ENCODE assay signal across 23 cellular contexts in the genomic region with DNA sequence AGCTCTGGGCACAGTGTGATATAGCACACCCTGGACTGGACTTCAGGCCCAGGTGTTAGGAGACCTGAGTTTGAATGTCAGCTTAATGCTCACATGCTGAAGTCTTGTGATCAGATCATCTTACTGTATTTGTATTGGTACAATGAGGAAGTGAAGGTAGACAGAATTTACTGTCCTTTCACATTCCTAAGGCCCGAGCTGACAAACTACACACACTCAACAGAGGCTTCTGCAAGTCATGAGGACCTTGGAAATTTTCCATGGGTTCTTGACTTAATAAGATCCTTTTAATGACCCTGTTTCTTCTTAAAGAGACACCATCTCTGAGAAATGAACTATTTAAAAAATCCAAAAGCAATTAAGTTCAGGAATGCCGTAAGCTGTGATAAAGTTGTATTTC.
A peak's percentile ranks its signal among the peaks of the same experiment; 100 is the strongest.
DNase-seq lines count a peak whose midpoint lies in the region; ATAC-seq and TF ChIP-seq lines count a peak whose summit lies in the region.
"Had no signal": no experiment of that assay in that cellular context is flagged by ENCODE, and none has a peak within 500 bp of the region (broad histone marks: within the 10 kb centered on the region; RNA-seq: fewer than 3 reads in every experiment).

No MANE protein-coding gene starts in this region.

- no peak for TF ChIP-seq CTCF in AG10803 (conservative IDR thresholded peaks at IDR 0.05; ENCODE audit: low read length)
- no peak for TF ChIP-seq CTCF in foreskin fibroblast (IDR thresholded peaks at IDR 0.05; ENCODE audit: low read depth, low read length)

- H3K4me3 ChIP-seq in AG10803 (ENCODE audit: low read length) (no peak overlapping the region), foreskin fibroblast (ENCODE audit: low read depth in 1 of 2, low read length in 2 of 2) (no peak overlapping the region)
- H3K4me3 ChIP-seq: BLaER1 treated with 17β-estradiol and CSF1 and Interleukin-3, amounts not matched to agents 10 nM and 100 nM; skin epidermis had no signal

- no peak for TF ChIP-seq POLR2A in GM18505 (IDR thresholded peaks at IDR 0.05; ENCODE audit: borderline replicate concordance, extremely low read depth, insufficient read depth, insufficient read length)

- peak; percentile 9 for DNase-seq in AG10803 (ENCODE audit: low read depth)
- peak; percentile 36 for DNase-seq in DMS53 treated with DMSO at 0.1 percent for 48 hours (lab: John Stamatoyannopoulos, UW; ENCODE audit: unreplicated experiment)
- peak; percentile 51 for DNase-seq in OCI-M1 (lab: John Stamatoyannopoulos, UW)
- peak in 1 of 2 donors; percentile 24 for DNase-seq in left colon
- DNase-seq in foreskin fibroblast: no peak
- DNase-seq: activated CD4-positive, alpha-beta memory T cell treated with anti-CD3 and anti-CD28 coated beads for 36 hours; activated CD4-positive, alpha-beta T cell treated with anti-CD3 and anti-CD28 coated beads for 1 hour; activated naive CD4-positive, alpha-beta T cell treated with Interleukin-2 at 50 U/mL for 16 hours; COR-L47; DMS79 treated with DMSO at 0.1 percent for 48 hours; hypothalamus; KBM-7; NCI-H446 treated with DMSO at 0.1 percent for 48 hours; retina; SHP77; substantia nigra had no signal

- intact Hi-C loops in left colon (cut with DNase I, micrococcal nuclease): no loop called here

- ATAC-seq in left colon (peak; percentile 97), GM18505 (IDR thresholded peaks at IDR 0.05; ENCODE audit: unreplicated experiment) (no peak), HG03045 (IDR thresholded peaks at IDR 0.05; ENCODE audit: unreplicated experiment) (no peak)
- ATAC-seq: left lobe of liver; Panc1; stimulated activated memory B cell treated with anti-CD40 and anti-IgM and Interleukin-4, amounts not matched to agents 10 μg/mL and 1 μg/mL and 100 μg/mL, for 72 hours had no signal

Comparison
In these comparisons a context has a peak if more than half of its experiments do, and no peak if none do; other contexts are left out.
1. DNase-seq: peak in AG10803 (single experiment), DMS53 treated with DMSO at 0.1 percent for 48 hours (single experiment) and OCI-M1 (single experiment); none in foreskin fibroblast (0 of 2).